ENCODE assay signal across 8 cellular contexts in genomic region chr16:55501549-55502322, GRCh38. TPM values are rescaled to one million over a fixed set of nuclear protein-coding genes. Genes with fewer than 3 reads are reported as not detected.
A peak's percentile ranks its signal among the peaks of the same experiment; 100 is the strongest.
DNase-seq lines count a peak whose midpoint lies in the region; ATAC-seq and TF ChIP-seq lines count a peak whose summit lies in the region.

No MANE protein-coding gene starts in this region.

- H3K4me1 Mint-ChIP-seq in activated CD4-positive, alpha-beta T cell treated with anti-CD3 and anti-CD28 coated beads, Interleukin-2, amount 10 ng/mL, durations not matched to agents 24 days and 14 days: peaks cover 18% of the 10 kb centered on the region

- intact Hi-C loops in activated CD4-positive, alpha-beta T cell treated with anti-CD3 and anti-CD28 coated beads, Interleukin-2, amount 10 ng/mL, durations not matched to agents 24 days and 14 days (cut with micrococcal nuclease): no loop called here
- intact Hi-C loops in uterus (cut with DNase I; ENCODE audit: low total_unique reads): no loop called here

- TF ChIP-seq CTCF in WI38 (IDR thresholded peaks at IDR 0.05; ENCODE audit: low read depth, low read length) (peak; percentile 38; the same call in 1 of the 2 replicates), uterus (IDR thresholded peaks at IDR 0.05) (peak in 1 of 4 experiments; percentile 10)

- peaks cover 4% of the 10 kb centered on the region for H3K27me3 Mint-ChIP-seq in activated CD4-positive, alpha-beta T cell treated with anti-CD3 and anti-CD28 coated beads, Interleukin-2, amount 10 ng/mL, durations not matched to agents 24 days and 14 days

- H3K4me1 ChIP-seq in uterus: peaks cover 4 to 22% of the 10 kb centered on the region in 2 donors

- no peaks in the 10 kb centered on the region for H3K9me3 Mint-ChIP-seq in activated CD4-positive, alpha-beta T cell treated with anti-CD3 and anti-CD28 coated beads, Interleukin-2, amount 10 ng/mL, durations not matched to agents 24 days and 14 days

- ATAC-seq in GM19328 (IDR thresholded peaks at IDR 0.05; ENCODE audit: unreplicated experiment): no peak

- H3K27me3 ChIP-seq in uterus: no peaks in the 10 kb centered on the region

- H3K36me3 Mint-ChIP-seq in activated CD4-positive, alpha-beta T cell treated with anti-CD3 and anti-CD28 coated beads, Interleukin-2, amount 10 ng/mL, durations not matched to agents 24 days and 14 days (ENCODE audit: low read depth): no peaks in the 10 kb centered on the region

- H3K27ac ChIP-seq in uterus: peak overlapping the region; percentile 62 to 75

- peak; percentile 51 for DNase-seq in activated CD4-positive, alpha-beta T cell treated with anti-CD3 and anti-CD28 coated beads, Interleukin-2, amount 10 ng/mL, durations not matched to agents 24 days and 14 days
- no peak for DNase-seq in activated CD4-positive, alpha-beta T cell treated with anti-CD3 and anti-CD28 coated beads for 4 hours
- DNase-seq in iPS-NIHi11 (ENCODE audit: low spot score) (peak; percentile 67), uterus (peak in 1 of 2 donors; percentile 18), NCI-H2081 (lab: John Stamatoyannopoulos, UW) (no peak)
- no peak for DNase-seq in activated CD4-positive, CD25-positive, alpha-beta regulatory T cell treated with anti-CD3 and anti-CD28 coated beads, Interleukin-2, amount 50 U/mL, for 72 hours

- no peak for TF ChIP-seq POLR2A in uterus (IDR thresholded peaks at IDR 0.05)

- H3K4me3 Mint-ChIP-seq in activated CD4-positive, alpha-beta T cell treated with anti-CD3 and anti-CD28 coated beads, Interleukin-2, amount 10 ng/mL, durations not matched to agents 24 days and 14 days: no peak overlapping the region

- no peaks in the 10 kb centered on the region for H3K36me3 ChIP-seq in uterus

- no peaks in the 10 kb centered on the region for H3K9me3 ChIP-seq in uterus

- H3K4me3 ChIP-seq in WI38 (ENCODE audit: low read depth, low read length) (no peak overlapping the region), uterus (no peak overlapping the region)

- H3K27ac Mint-ChIP-seq in activated CD4-positive, alpha-beta T cell treated with anti-CD3 and anti-CD28 coated beads, Interleukin-2, amount 10 ng/mL, durations not matched to agents 24 days and 14 days: no peak overlapping the region

RNA-seq across cellular contexts. Expression of gene LPCAT2, which starts 7.1 kb away (rescaled TPM):
- total RNA-seq in activated CD4-positive, alpha-beta T cell treated with anti-CD3 and anti-CD28 coated beads, Interleukin-2, amount 10 ng/mL, durations not matched to agents 24 days and 14 days: 1.8 and 3.7 TPM in 2 replicates
- 10 to 100 TPM; 28.8 to 52.9 (median 36.3) TPM for total RNA-seq in uterus

RNA-seq across cellular contexts. Expression of gene MMP2, which starts 22.7 kb away (rescaled TPM):
- total RNA-seq in activated CD4-positive, alpha-beta T cell treated with anti-CD3 and anti-CD28 coated beads, Interleukin-2, amount 10 ng/mL, durations not matched to agents 24 days and 14 days: not detected in 2 replicates
- total RNA-seq in uterus: 100 to 1,000 TPM; 130 to 578 (median 324) TPM

Comparison
In these comparisons a context has a peak if more than half of its experiments do, and no peak if none do; other contexts are left out.
1. DNase-seq: peak in activated CD4-positive, alpha-beta T cell treated with anti-CD3 and anti-CD28 coated beads, Interleukin-2, amount 10 ng/mL, durations not matched to agents 24 days and 14 days (single experiment) and iPS-NIHi11 (single experiment); none in activated CD4-positive, alpha-beta T cell treated with anti-CD3 and anti-CD28 coated beads for 4 hours (0 of 2), NCI-H2081 (0 of 2) and activated CD4-positive, CD25-positive, alpha-beta regulatory T cell treated with anti-CD3 and anti-CD28 coated beads, Interleukin-2, amount 50 U/mL, for 72 hours (single experiment).
2. RNA of gene MMP2, which starts 22.7 kb away (total RNA-seq): 130 to 578 TPM in uterus; not detected in activated CD4-positive, alpha-beta T cell treated with anti-CD3 and anti-CD28 coated beads, Interleukin-2, amount 10 ng/mL, durations not matched to agents 24 days and 14 days; every median in the first group is over 100 times any median in the second.